Comparison of ENCODE assay signal across 12 cellular contexts in genomic region chr1:220219865-220220698, GRCh38. TPM values are rescaled to one million over a fixed set of nuclear protein-coding genes. Genes with fewer than 3 reads are reported as not detected.
DNase-seq lines count a peak whose midpoint lies in the region; ATAC-seq and TF ChIP-seq lines count a peak whose summit lies in the region.
"Had no signal": no experiment of that assay in that cellular context is flagged by ENCODE, and none has a peak within 500 bp of the region (broad histone marks: within the 10 kb centered on the region; RNA-seq: fewer than 3 reads in every experiment).

No MANE protein-coding gene starts in this region.

- in situ Hi-C loops in ACHN (cut with HindIII; ENCODE audit: low pct_ligation_motif_present, low pct_unique_long_range_greater_than_20kb, low sequenced_read_pairs), result no loop called here

- no peak overlapping the region for H2BK120ac ChIP-seq in neuronal stem cell (ENCODE audit: low read depth, low read length)

- no peaks in the 10 kb centered on the region for H3K27me3 ChIP-seq in neuronal stem cell (ENCODE audit: control insufficient read depth in 3 of 3, insufficient read depth in 3 of 3, low read depth in 1 of 3, low read length in 3 of 3)
- H3K27me3 ChIP-seq: upper lobe of left lung had no signal

- TF ChIP-seq CTCF in activated CD8-positive, alpha-beta T cell treated with anti-CD3 and anti-CD28 coated beads for 36 hours (IDR thresholded peaks at IDR 0.05), result no peak

- CTCF ChIA-PET in activated CD8-positive, alpha-beta T cell treated with anti-CD3 and anti-CD28 coated beads for 36 hours (lab: Charles Lee), result interaction anchor here (1.2 to 2.1 kb wide), 4 partner anchors 9 to 556 kb away, joined by 3 to 7 read pairs (median 4); no protein-coding TSS in a partner anchor
- CTCF ChIA-PET in activated CD8-positive, alpha-beta T cell treated with anti-CD3 and anti-CD28 coated beads, Interleukin-2, amount 10 ng/mL, durations not matched to agents 7 days and 5 days (lab: Charles Lee), result interaction anchor here (1.0 to 2.4 kb wide), 4 partner anchors 10 to 513 kb away, joined by 3 to 10 read pairs (median 6); no protein-coding TSS in a partner anchor

- no peak overlapping the region for H3K14ac ChIP-seq in neuronal stem cell (ENCODE audit: low read length)

- H3K36me3 Mint-ChIP-seq in activated CD8-positive, alpha-beta T cell treated with anti-CD3 and anti-CD28 coated beads for 36 hours (ENCODE audit: low read depth), result peaks cover 12% of the 10 kb centered on the region
- H3K36me3 Mint-ChIP-seq in activated CD8-positive, alpha-beta T cell treated with anti-CD3 and anti-CD28 coated beads, Interleukin-2, amount 10 ng/mL, durations not matched to agents 7 days and 5 days (ENCODE audit: low read depth), result peaks cover 6% of the 10 kb centered on the region
- peaks cover 17 to 33% of the 10 kb centered on the region in 2 donors for H3K36me3 Mint-ChIP-seq in stimulated activated naive B cell treated with anti-CD40 and anti-IgM and Interleukin-4, amounts not matched to agents 10 μg/mL and 1 μg/mL and 100 μg/mL, for 72 hours

- H2BK12ac ChIP-seq in neuronal stem cell (ENCODE audit: low read length), result no peak overlapping the region

- H3K4me3 ChIP-seq in neuronal stem cell (ENCODE audit: low read length in 2 of 2), result no peak overlapping the region
- H3K4me3 ChIP-seq: upper lobe of left lung had no signal

- H3K9ac ChIP-seq in neuronal stem cell (ENCODE audit: low read depth, low read length, poor library complexity), result no peak overlapping the region

- H3K18ac ChIP-seq in neuronal stem cell (ENCODE audit: low read length), result no peak overlapping the region

- H2AFZ ChIP-seq in neuronal stem cell (ENCODE audit: low read length), result no peak overlapping the region

- no peak overlapping the region for H3K4ac ChIP-seq in neuronal stem cell (ENCODE audit: low read length)

- peaks cover 48% of the 10 kb centered on the region for H3K4me1 Mint-ChIP-seq in activated CD8-positive, alpha-beta T cell treated with anti-CD3 and anti-CD28 coated beads for 36 hours (ENCODE audit: low read depth)
- H3K4me1 Mint-ChIP-seq in activated CD8-positive, alpha-beta T cell treated with anti-CD3 and anti-CD28 coated beads, Interleukin-2, amount 10 ng/mL, durations not matched to agents 7 days and 5 days (ENCODE audit: low read depth), result no peaks in the 10 kb centered on the region
- peaks cover 32 to 55% of the 10 kb centered on the region in 2 donors for H3K4me1 Mint-ChIP-seq in stimulated activated naive B cell treated with anti-CD40 and anti-IgM and Interleukin-4, amounts not matched to agents 10 μg/mL and 1 μg/mL and 100 μg/mL, for 72 hours

- H3K23ac ChIP-seq in neuronal stem cell (ENCODE audit: low read depth, low read length, poor library complexity), result no peak overlapping the region

- no peak overlapping the region for H2BK15ac ChIP-seq in neuronal stem cell (ENCODE audit: low read length)

- no peak overlapping the region for H3K27ac ChIP-seq in neuronal stem cell (replicated peaks; ENCODE audit: low read length)
- H3K27ac ChIP-seq: upper lobe of left lung had no signal

- no peak overlapping the region for H2AK5ac ChIP-seq in neuronal stem cell (ENCODE audit: low read depth, low read length)

- H3K9me3 ChIP-seq in neuronal stem cell (replicated peaks in 1 of 2; ENCODE audit: control insufficient read depth in 2 of 2, insufficient read depth in 1 of 2, low read depth in 1 of 2, low read length in 2 of 2), result peaks cover 0 to 3% of the 10 kb centered on the region in 2 donors
- H3K9me3 ChIP-seq: upper lobe of left lung had no signal

- H3K4me1 ChIP-seq in neuronal stem cell (ENCODE audit: control insufficient read depth in 2 of 2, insufficient read depth in 1 of 2, low read depth in 1 of 2, low read length in 2 of 2), result peaks cover 0 to 2% of the 10 kb centered on the region in 2 donors

- H3K36me3 ChIP-seq in neuronal stem cell (replicated peaks in 1 of 2; ENCODE audit: control insufficient read depth in 2 of 2, insufficient read depth in 2 of 2, low read length in 2 of 2), result peaks cover 0 to 2% of the 10 kb centered on the region in 2 donors
- H3K36me3 ChIP-seq: upper lobe of left lung had no signal

- no peak overlapping the region for H3K4me2 ChIP-seq in neuronal stem cell (ENCODE audit: insufficient read depth, low read length, poor library complexity, severe bottlenecking)

- intact Hi-C loops in activated CD8-positive, alpha-beta T cell treated with anti-CD3 and anti-CD28 coated beads for 36 hours (cut with micrococcal nuclease), result loop anchor here (5.0 kb wide), 1 partner anchor 52 kb away; the partner anchor contains the start of gene RAB3GAP2

- H3K4me3 Mint-ChIP-seq in activated CD8-positive, alpha-beta T cell treated with anti-CD3 and anti-CD28 coated beads for 36 hours, result no peak overlapping the region
- no peak overlapping the region for H3K4me3 Mint-ChIP-seq in activated CD8-positive, alpha-beta T cell treated with anti-CD3 and anti-CD28 coated beads, Interleukin-2, amount 10 ng/mL, durations not matched to agents 7 days and 5 days
- H3K4me3 Mint-ChIP-seq in stimulated activated naive B cell treated with anti-CD40 and anti-IgM and Interleukin-4, amounts not matched to agents 10 μg/mL and 1 μg/mL and 100 μg/mL, for 72 hours, result peak overlapping the region; percentile 70 to 77
- H3K4me3 Mint-ChIP-seq: activated naive CD8-positive, alpha-beta T cell; T-cell had no signal

- no peaks in the 10 kb centered on the region for H3K9me3 Mint-ChIP-seq in activated CD8-positive, alpha-beta T cell treated with anti-CD3 and anti-CD28 coated beads for 36 hours
- no peaks in the 10 kb centered on the region for H3K9me3 Mint-ChIP-seq in activated CD8-positive, alpha-beta T cell treated with anti-CD3 and anti-CD28 coated beads, Interleukin-2, amount 10 ng/mL, durations not matched to agents 7 days and 5 days (ENCODE audit: insufficient read depth)
- peaks cover 3% of the 10 kb centered on the region in 2 donors for H3K9me3 Mint-ChIP-seq in stimulated activated naive B cell treated with anti-CD40 and anti-IgM and Interleukin-4, amounts not matched to agents 10 μg/mL and 1 μg/mL and 100 μg/mL, for 72 hours
- H3K9me3 Mint-ChIP-seq: T-cell had no signal

- no peak overlapping the region for H4K8ac ChIP-seq in neuronal stem cell (ENCODE audit: low read depth, low read length)

- ATAC-seq in activated CD8-positive, alpha-beta T cell treated with anti-CD3 and anti-CD28 coated beads for 36 hours, result peak; percentile 34
- ATAC-seq in activated CD8-positive, alpha-beta T cell treated with anti-CD3 and anti-CD28 coated beads, Interleukin-2, amount 10 ng/mL, durations not matched to agents 7 days and 5 days, result no peak
- ATAC-seq in GM21737 (IDR thresholded peaks at IDR 0.05; ENCODE audit: unreplicated experiment), result peak; percentile 47
- peak; percentile 38 for ATAC-seq in HG03442 (IDR thresholded peaks at IDR 0.05; ENCODE audit: unreplicated experiment)
- ATAC-seq in stimulated activated naive B cell treated with anti-CD40 and anti-IgM and Interleukin-4, amounts not matched to agents 10 μg/mL and 1 μg/mL and 100 μg/mL, for 72 hours (replicated peaks), result peak; percentile 86 to 92

- no peaks in the 10 kb centered on the region for H3K79me1 ChIP-seq in neuronal stem cell (ENCODE audit: low read depth, low read length)

- DNase-seq in activated CD8-positive, alpha-beta T cell treated with anti-CD3 and anti-CD28 coated beads for 36 hours, result no peak
- DNase-seq in activated CD8-positive, alpha-beta T cell treated with anti-CD3 and anti-CD28 coated beads, Interleukin-2, amount 10 ng/mL, durations not matched to agents 7 days and 5 days, result no peak
- DNase-seq in stimulated activated naive B cell treated with anti-CD40 and anti-IgM and Interleukin-4, amounts not matched to agents 10 μg/mL and 1 μg/mL and 100 μg/mL, for 72 hours, result peak; percentile 69
- DNase-seq in neuronal stem cell (ENCODE audit: low spot score), result no peak
- no peak for DNase-seq in ACHN
- no peak for DNase-seq in central memory CD4-positive, alpha-beta T cell
- DNase-seq: NCI-H1694 treated with DMSO at 0.1 percent for 48 hours, T-cell had no signal

- H3K27ac Mint-ChIP-seq in activated CD8-positive, alpha-beta T cell treated with anti-CD3 and anti-CD28 coated beads for 36 hours, result no peak overlapping the region
- H3K27ac Mint-ChIP-seq in activated CD8-positive, alpha-beta T cell treated with anti-CD3 and anti-CD28 coated beads, Interleukin-2, amount 10 ng/mL, durations not matched to agents 7 days and 5 days, result no peak overlapping the region
- peak overlapping the region; percentile 97 for H3K27ac Mint-ChIP-seq in stimulated activated naive B cell treated with anti-CD40 and anti-IgM and Interleukin-4, amounts not matched to agents 10 μg/mL and 1 μg/mL and 100 μg/mL, for 72 hours
- H3K27ac Mint-ChIP-seq: activated naive CD8-positive, alpha-beta T cell had no signal

- no peak overlapping the region for H2BK5ac ChIP-seq in neuronal stem cell (ENCODE audit: low read length)

- POLR2A ChIA-PET in activated CD8-positive, alpha-beta T cell treated with anti-CD3 and anti-CD28 coated beads for 36 hours (lab: Charles Lee), result no interaction called here
- POLR2A ChIA-PET in activated CD8-positive, alpha-beta T cell treated with anti-CD3 and anti-CD28 coated beads, Interleukin-2, amount 10 ng/mL, durations not matched to agents 7 days and 5 days (lab: Charles Lee), result interaction anchor here (0.8 kb wide), 1 partner anchor 52 kb away, joined by 3 read pairs; the partner anchor contains the start of gene RAB3GAP2

- WGBS in neuronal stem cell (ENCODE audit: extremely low coverage in 2 of 2, insufficient read length in 2 of 2, insufficient replicate concordance in 1 of 2), 2 donors, result no CpG with 5 or more reads among the region's 15 CpGs

- no peak overlapping the region for H4K91ac ChIP-seq in neuronal stem cell (ENCODE audit: low read depth, low read length, poor library complexity)

- no peaks in the 10 kb centered on the region for H3K27me3 Mint-ChIP-seq in activated CD8-positive, alpha-beta T cell treated with anti-CD3 and anti-CD28 coated beads for 36 hours
- H3K27me3 Mint-ChIP-seq in activated CD8-positive, alpha-beta T cell treated with anti-CD3 and anti-CD28 coated beads, Interleukin-2, amount 10 ng/mL, durations not matched to agents 7 days and 5 days (ENCODE audit: low read depth), result no peaks in the 10 kb centered on the region
- H3K27me3 Mint-ChIP-seq in stimulated activated naive B cell treated with anti-CD40 and anti-IgM and Interleukin-4, amounts not matched to agents 10 μg/mL and 1 μg/mL and 100 μg/mL, for 72 hours, result no peaks in the 10 kb centered on the region
- H3K27me3 Mint-ChIP-seq: activated naive CD8-positive, alpha-beta T cell; T-cell had no signal

RNA-seq across cellular contexts. Expression of gene RAB3GAP2, which starts 52.2 kb away (rescaled TPM):
- 10 to 100 TPM; 50.6 to 53.5 TPM for total RNA-seq in activated CD8-positive, alpha-beta T cell treated with anti-CD3 and anti-CD28 coated beads for 36 hours
- 10 to 100 TPM; 46.1 to 52.3 TPM for total RNA-seq in activated CD8-positive, alpha-beta T cell treated with anti-CD3 and anti-CD28 coated beads, Interleukin-2, amount 10 ng/mL, durations not matched to agents 7 days and 5 days
- polyA plus RNA-seq in neuronal stem cell (2013, experiment 1 of 2), result 14.0 TPM
- polyA plus RNA-seq in neuronal stem cell (2013, experiment 2 of 2), result 14.0 TPM

Comparison
In these comparisons a context has a peak if more than half of its experiments do, and no peak if none do; other contexts are left out.
1. H3K4me3 Mint-ChIP-seq: peak in stimulated activated naive B cell treated with anti-CD40 and anti-IgM and Interleukin-4, amounts not matched to agents 10 μg/mL and 1 μg/mL and 100 μg/mL, for 72 hours (2 of 2); none in activated CD8-positive, alpha-beta T cell treated with anti-CD3 and anti-CD28 coated beads for 36 hours (single experiment) and activated CD8-positive, alpha-beta T cell treated with anti-CD3 and anti-CD28 coated beads, Interleukin-2, amount 10 ng/mL, durations not matched to agents 7 days and 5 days (single experiment).